In the genomic region with DNA sequence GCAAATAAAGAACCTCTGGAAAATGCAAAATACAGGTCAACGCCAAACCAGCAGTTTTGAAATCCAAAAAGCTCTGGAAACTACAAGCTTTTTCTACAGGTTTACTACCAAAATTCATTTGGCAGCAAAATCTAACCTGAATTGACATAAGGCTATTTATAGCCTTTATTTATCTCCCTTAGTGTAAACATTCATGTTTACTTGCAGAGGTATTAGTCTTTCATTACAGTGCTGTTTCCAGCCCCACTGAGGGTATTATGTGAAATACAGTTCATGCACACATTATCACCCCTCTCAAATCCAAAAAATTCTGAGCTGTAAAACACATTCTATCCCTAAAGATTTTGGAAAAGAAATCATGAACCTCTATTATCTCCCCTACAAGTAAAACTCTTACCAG, we compare ENCODE assay signal across 15 cellular contexts. TPM values are rescaled to one million over a fixed set of nuclear protein-coding genes. Genes with fewer than 3 reads are reported as not detected.
DNase-seq lines count a peak whose midpoint lies in the region; ATAC-seq and TF ChIP-seq lines count a peak whose summit lies in the region.
"Had no signal": no experiment of that assay in that cellular context is flagged by ENCODE, and none has a peak within 500 bp of the region (broad histone marks: within the 10 kb centered on the region; RNA-seq: fewer than 3 reads in every experiment).

No MANE protein-coding gene starts in this region.

- H3K4me1 ChIP-seq in SK-N-SH (ENCODE audit: control insufficient read depth in 1 of 2, insufficient read depth in 2 of 2, low read depth in 1 of 2, low read length in 1 of 2), result no peaks in the 10 kb centered on the region
- H3K4me1 ChIP-seq in esophagus squamous epithelium, result peaks cover 0 to 19% (median 0%) of the 10 kb centered on the region in 3 donors
- peaks cover 5% of the 10 kb centered on the region for H3K4me1 ChIP-seq in prostate gland (replicated peaks)
- H3K4me1 ChIP-seq: BLaER1 had no signal

- TF ChIP-seq CTCF in SK-N-SH (IDR thresholded peaks at IDR 0.05), result no peak
- no peak for TF ChIP-seq CTCF in esophagus squamous epithelium (IDR thresholded peaks at IDR 0.05)
- TF ChIP-seq CTCF in prostate gland (IDR thresholded peaks at IDR 0.05), result no peak

- H3K27me3 ChIP-seq in SK-N-SH (ENCODE audit: insufficient read depth), result no peaks in the 10 kb centered on the region
- no peaks in the 10 kb centered on the region for H3K27me3 ChIP-seq in esophagus squamous epithelium
- H3K27me3 ChIP-seq in prostate gland (replicated peaks; ENCODE audit: insufficient read depth), result no peaks in the 10 kb centered on the region
- H3K27me3 ChIP-seq in H7 (ENCODE audit: control insufficient read depth, insufficient read depth, low read length), result no peaks in the 10 kb centered on the region
- H3K27me3 ChIP-seq: BLaER1 had no signal

- POLR2A ChIA-PET in SK-N-SH (lab: Yijun Ruan, JAX), result no interaction called here

- no peaks in the 10 kb centered on the region for H3K9me2 ChIP-seq in SK-N-SH

- H3K9ac ChIP-seq in SK-N-SH, result 0 out of 2 replicates have a peak overlapping the region, but pooled peaks have one; percentile 6
- H3K9ac ChIP-seq: BLaER1, GM23248 had no signal

- no peaks in the 10 kb centered on the region for H4K20me1 ChIP-seq in SK-N-SH (ENCODE audit: insufficient read depth)

- ATAC-seq in SK-N-SH treated with all-trans-retinoic acid at 6 μM for 48 hours, result no peak
- ATAC-seq: GM12878 had no signal

- no peak for DNase-seq in SK-N-SH
- no peak for DNase-seq in esophagus squamous epithelium (lab: John Stamatoyannopoulos, UW)
- no peak for DNase-seq in prostate gland (ENCODE audit: low spot score)
- DNase-seq in GM19240 (ENCODE audit: insufficient read length, low spot score), result no peak
- no peak for DNase-seq in H7
- DNase-seq in NCI-H2196 treated with DMSO at 0.1 percent for 48 hours (lab: John Stamatoyannopoulos, UW; ENCODE audit: unreplicated experiment), result no peak
- DNase-seq: 8988T; AML-193; CD4-positive, CD25-positive, alpha-beta regulatory T cell; GM23248 had no signal

- H3K27ac ChIP-seq in SK-N-SH (ENCODE audit: low read depth in 2 of 2, low read length in 1 of 2), result no peak overlapping the region
- H3K27ac ChIP-seq in esophagus squamous epithelium, result peak overlapping the region in 3 of 4 donors; percentile 25 to 53 (median 39)
- H3K27ac ChIP-seq in prostate gland, result peak overlapping the region; percentile 18 to 69
- H3K27ac ChIP-seq: BLaER1, GM23248, HL-60 had no signal

- H3K4me2 ChIP-seq in SK-N-SH, result no peak overlapping the region
- H3K4me2 ChIP-seq: BLaER1 had no signal

- TF ChIP-seq POLR2A in esophagus squamous epithelium (IDR thresholded peaks at IDR 0.05) (no peak), prostate gland (IDR thresholded peaks at IDR 0.05) (no peak)

- CTCF ChIA-PET in SK-N-SH (lab: Yijun Ruan, JAX), result interaction anchor here (0.8 to 2.3 kb wide), 4 partner anchors 10 to 130 kb away, joined by 3 to 10 read pairs (median 4); no protein-coding TSS in a partner anchor

- H2AFZ ChIP-seq in SK-N-SH (ENCODE audit: low read depth), result no peak overlapping the region
- H2AFZ ChIP-seq: GM23248 had no signal

- H3K36me3 ChIP-seq in SK-N-SH (replicated peaks in 1 of 2; ENCODE audit: control insufficient read depth in 1 of 2, insufficient read depth in 2 of 2, low read length in 1 of 2), result peaks cover 57 to 75% of the 10 kb centered on the region in 2 experiments
- peaks cover 0 to 70% (median 0%) of the 10 kb centered on the region in 3 donors for H3K36me3 ChIP-seq in esophagus squamous epithelium
- no peaks in the 10 kb centered on the region for H3K36me3 ChIP-seq in prostate gland
- peaks cover 6% of the 10 kb centered on the region for H3K36me3 ChIP-seq in H7 (replicated peaks; ENCODE audit: control insufficient read depth, insufficient read depth, low read length)

- TF ChIP-seq EP300 in SK-N-SH (IDR thresholded peaks at IDR 0.05; ENCODE audit: borderline replicate concordance in 1 of 2, low read depth in 1 of 2, low read length in 1 of 2), result no peak

- no peaks in the 10 kb centered on the region for H3K9me3 ChIP-seq in SK-N-SH
- no peaks in the 10 kb centered on the region for H3K9me3 ChIP-seq in esophagus squamous epithelium
- H3K9me3 ChIP-seq in prostate gland, result no peaks in the 10 kb centered on the region
- H3K9me3 ChIP-seq: BLaER1 had no signal

- H3K4me3 ChIP-seq in SK-N-SH (ENCODE audit: low read depth in 2 of 2, low read length in 1 of 2) (no peak overlapping the region), esophagus squamous epithelium (no peak overlapping the region), prostate gland (no peak overlapping the region), H7 (ENCODE audit: insufficient read depth, low read depth, low read length) (no peak overlapping the region)
- H3K4me3 ChIP-seq: BLaER1, GM12878, GM23248 had no signal

- H3K79me2 ChIP-seq in SK-N-SH (ENCODE audit: insufficient read depth), result peaks cover 25% of the 10 kb centered on the region

- intact Hi-C loops in esophagus squamous epithelium (cut with DNase I), result no loop called here
- intact Hi-C loops in prostate gland (cut with DNase I), result no loop called here

- TF ChIP-seq RAD21 in SK-N-SH (IDR thresholded peaks at IDR 0.05; ENCODE audit: low read length), result no peak

- WGBS in SK-N-SH (ENCODE audit: low lambda C conversion rate), result 96% methylated on average over 1 of the region's 1 CpG
- WGBS in esophagus squamous epithelium, 2 donors, result 100% methylated on average over 1 of the region's 1 CpG
- WGBS in prostate gland, result 80% methylated on average over 1 of the region's 1 CpG

- no peaks in the 10 kb centered on the region for H3F3A ChIP-seq in SK-N-SH (replicated peaks; ENCODE audit: insufficient read depth)

TF ChIP-seq in SK-N-SH, 30 proteins besides CTCF, POLR2A, EP300 and RAD21:
- TF ChIP-seq MXI1 (IDR thresholded peaks at IDR 0.05; ENCODE audit: low read depth, low read length), result no peak
- TF ChIP-seq, protein P1, sequence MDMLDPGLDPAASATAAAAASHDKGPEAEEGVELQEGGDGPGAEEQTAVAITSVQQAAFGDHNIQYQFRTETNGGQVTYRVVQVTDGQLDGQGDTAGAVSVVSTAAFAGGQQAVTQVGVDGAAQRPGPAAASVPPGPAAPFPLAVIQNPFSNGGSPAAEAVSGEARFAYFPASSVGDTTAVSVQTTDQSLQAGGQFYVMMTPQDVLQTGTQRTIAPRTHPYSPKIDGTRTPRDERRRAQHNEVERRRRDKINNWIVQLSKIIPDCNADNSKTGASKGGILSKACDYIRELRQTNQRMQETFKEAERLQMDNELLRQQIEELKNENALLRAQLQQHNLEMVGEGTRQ (IDR thresholded peaks at IDR 0.05; ENCODE audit: borderline replicate concordance, low read depth, low read length), result no peak
- TF ChIP-seq CHD2 (IDR thresholded peaks at IDR 0.05; ENCODE audit: low read length, partially characterized antibody), result no peak
- TF ChIP-seq ELF1 (IDR thresholded peaks at IDR 0.05), result no peak

TF ChIP-seq in SK-N-SH treated with all-trans-retinoic acid at 6 μM for 48 hours, 23 proteins besides CTCF, POLR2A, EP300 and RAD21 (continues in another document):
- TF ChIP-seq SNAI2 (CRISPR knock-in tag; IDR thresholded peaks at IDR 0.05) (no peak), ISL1 (CRISPR knock-in tag; IDR thresholded peaks at IDR 0.05) (no peak), RARB (CRISPR knock-in tag; IDR thresholded peaks at IDR 0.05) (no peak)
- TF ChIP-seq, protein P2, sequence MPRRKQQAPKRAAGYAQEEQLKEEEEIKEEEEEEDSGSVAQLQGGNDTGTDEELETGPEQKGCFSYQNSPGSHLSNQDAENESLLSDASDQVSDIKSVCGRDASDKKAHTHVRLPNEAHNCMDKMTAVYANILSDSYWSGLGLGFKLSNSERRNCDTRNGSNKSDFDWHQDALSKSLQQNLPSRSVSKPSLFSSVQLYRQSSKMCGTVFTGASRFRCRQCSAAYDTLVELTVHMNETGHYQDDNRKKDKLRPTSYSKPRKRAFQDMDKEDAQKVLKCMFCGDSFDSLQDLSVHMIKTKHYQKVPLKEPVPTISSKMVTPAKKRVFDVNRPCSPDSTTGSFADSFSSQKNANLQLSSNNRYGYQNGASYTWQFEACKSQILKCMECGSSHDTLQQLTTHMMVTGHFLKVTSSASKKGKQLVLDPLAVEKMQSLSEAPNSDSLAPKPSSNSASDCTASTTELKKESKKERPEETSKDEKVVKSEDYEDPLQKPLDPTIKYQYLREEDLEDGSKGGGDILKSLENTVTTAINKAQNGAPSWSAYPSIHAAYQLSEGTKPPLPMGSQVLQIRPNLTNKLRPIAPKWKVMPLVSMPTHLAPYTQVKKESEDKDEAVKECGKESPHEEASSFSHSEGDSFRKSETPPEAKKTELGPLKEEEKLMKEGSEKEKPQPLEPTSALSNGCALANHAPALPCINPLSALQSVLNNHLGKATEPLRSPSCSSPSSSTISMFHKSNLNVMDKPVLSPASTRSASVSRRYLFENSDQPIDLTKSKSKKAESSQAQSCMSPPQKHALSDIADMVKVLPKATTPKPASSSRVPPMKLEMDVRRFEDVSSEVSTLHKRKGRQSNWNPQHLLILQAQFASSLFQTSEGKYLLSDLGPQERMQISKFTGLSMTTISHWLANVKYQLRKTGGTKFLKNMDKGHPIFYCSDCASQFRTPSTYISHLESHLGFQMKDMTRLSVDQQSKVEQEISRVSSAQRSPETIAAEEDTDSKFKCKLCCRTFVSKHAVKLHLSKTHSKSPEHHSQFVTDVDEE (CRISPR knock-in tag; IDR thresholded peaks at IDR 0.05), result no peak

RNA-seq across cellular contexts. Expression of gene SKIC8, which starts 7.2 kb away (rescaled TPM):
- 78.8 and 124 TPM in 2 replicates for polyA plus RNA-seq in SK-N-SH (2012; rRNA removed)
- 103 TPM in 2 replicates for polyA plus RNA-seq in SK-N-SH (2012; cell fraction: cytosol; rRNA removed)
- 80.1 and 91.4 TPM in 2 replicates for polyA plus RNA-seq in SK-N-SH (2012; cell fraction: nucleus; rRNA removed)
- total RNA-seq in esophagus squamous epithelium (10 to 100 TPM; 38.7 to 59.6 (median 56.9) TPM), prostate gland (100 to 1,000 TPM in 1 of 2 donors, 10 to 100 TPM in 1; 58.1 to 109 TPM)
- 64.0 and 87.1 TPM in 2 replicates for total RNA-seq in H7 (2014; rRNA removed; shearing (Covaris generic))

RNA-seq across cellular contexts. Expression of gene DNAJA4, which starts 27.9 kb away (rescaled TPM):
- polyA plus RNA-seq in SK-N-SH (2012; rRNA removed), result 0.02 and 0.03 TPM in 2 replicates
- polyA plus RNA-seq in SK-N-SH (2012; cell fraction: cytosol; rRNA removed), result 0.03 and 0.07 TPM in 2 replicates
- 0.14 and 0.15 TPM in 2 replicates for polyA plus RNA-seq in SK-N-SH (2012; cell fraction: nucleus; rRNA removed)
- total RNA-seq in esophagus squamous epithelium (10 to 100 TPM in 3 of 4 donors, 1 to 10 TPM in 1; 7.9 to 24.0 (median 15.7) TPM), prostate gland (10 to 100 TPM; 32.1 to 43.7 TPM)
- 0.03 and 0.11 TPM in 2 replicates for total RNA-seq in H7 (2014; rRNA removed; shearing (Covaris generic))

RNA-seq across cellular contexts. Expression of gene CRABP1, which starts 47.9 kb away (rescaled TPM):
- polyA plus RNA-seq in SK-N-SH (2012; rRNA removed), result 1.0 and 1.6 TPM in 2 replicates
- 1.4 and 2.1 TPM in 2 replicates for polyA plus RNA-seq in SK-N-SH (2012; cell fraction: cytosol; rRNA removed)
- polyA plus RNA-seq in SK-N-SH (2012; cell fraction: nucleus; rRNA removed), result 0.38 and 0.54 TPM in 2 replicates
- total RNA-seq in esophagus squamous epithelium, result not detected
- not detected for total RNA-seq in prostate gland
- 744 and 864 TPM in 2 replicates for total RNA-seq in H7 (2014; rRNA removed; shearing (Covaris generic))
- total RNA-seq: CD4-positive, CD25-positive, alpha-beta regulatory T cell; GM23248 had no signal
- polyA plus RNA-seq: CD4-positive, CD25-positive, alpha-beta regulatory T cell; GM23248 had no signal

RNA-seq across cellular contexts. Expression of gene ACSBG1, which starts 57.9 kb away (rescaled TPM):
- under 0.01 and 0.02 TPM in 2 replicates for polyA plus RNA-seq in SK-N-SH (2012; rRNA removed)
- polyA plus RNA-seq in SK-N-SH (2012; cell fraction: cytosol; rRNA removed), result 0.01 and 0.04 TPM in 2 replicates
- 0.01 TPM in 1 of 2 replicates, not detected in the other for polyA plus RNA-seq in SK-N-SH (2012; cell fraction: nucleus; rRNA removed)
- total RNA-seq in esophagus squamous epithelium (under 1 TPM in 2 of 4 donors, not detected in 2; 0.09 to 0.31 TPM), prostate gland (1 to 10 TPM in 1 of 2 donors, not detected in 1; 7.4 TPM)
- total RNA-seq in H7 (2014; rRNA removed; shearing (Covaris generic)), result 2.7 and 3.9 TPM in 2 replicates
- total RNA-seq: Daoy, GM23248 had no signal

Comparison
In these comparisons a context has a peak if more than half of its experiments do, and no peak if none do; other contexts are left out.
1. H3K27ac ChIP-seq: peak in esophagus squamous epithelium (3 of 4) and prostate gland (2 of 2); none in SK-N-SH (0 of 2).
2. RNA of gene CRABP1, which starts 47.9 kb away (total RNA-seq): 744 to 864 TPM in H7; not detected in esophagus squamous epithelium and not detected in prostate gland; every median in the first group is over 100 times any median in the second.